In the genomic region with DNA sequence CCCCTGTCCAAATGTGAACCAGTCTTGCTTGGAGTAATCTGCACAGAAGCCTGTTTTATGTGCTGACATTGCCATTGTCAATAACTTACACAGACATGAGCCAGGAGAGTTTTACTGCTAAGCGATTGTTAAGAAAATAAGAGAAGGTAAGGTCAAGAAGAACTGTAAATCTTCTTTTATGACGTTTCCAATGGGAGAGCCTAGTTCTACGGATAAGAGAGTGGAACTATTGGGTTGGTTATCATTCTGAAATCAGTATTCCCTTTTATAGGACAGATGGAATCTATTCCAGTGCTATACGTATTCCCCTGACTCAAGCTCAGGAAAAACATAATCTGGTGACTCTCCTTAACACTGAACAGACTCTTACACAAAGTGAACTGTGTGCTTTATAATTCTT, we compare ENCODE assay signal across 15 cellular contexts.
A peak's percentile ranks its signal among the peaks of the same experiment; 100 is the strongest.
DNase-seq lines count a peak whose midpoint lies in the region; ATAC-seq and TF ChIP-seq lines count a peak whose summit lies in the region.
"Had no signal": no experiment of that assay in that cellular context is flagged by ENCODE, and none has a peak within 500 bp of the region (broad histone marks: within the 10 kb centered on the region; RNA-seq: fewer than 3 reads in every experiment).

No MANE protein-coding gene starts in this region.

- TF ChIP-seq CTCF in AG04449 (IDR thresholded peaks at IDR 0.05; ENCODE audit: insufficient read depth, low read length, missing control alignments): no peak
- no peak for TF ChIP-seq CTCF in RWPE2 (IDR thresholded peaks at IDR 0.05; ENCODE audit: poor library complexity, severe bottlenecking)
- TF ChIP-seq CTCF in endothelial cell (IDR thresholded peaks at IDR 0.05; ENCODE audit: unreplicated experiment): no peak
- TF ChIP-seq CTCF in GM13977 (IDR thresholded peaks at IDR 0.05; ENCODE audit: extremely low read depth, insufficient read depth, missing control alignments): no peak

- H3K27me3 ChIP-seq in RWPE2 (ENCODE audit: insufficient read depth, poor library complexity, severe bottlenecking): no peaks in the 10 kb centered on the region
- no peaks in the 10 kb centered on the region for H3K27me3 ChIP-seq in muscle layer of colon (ENCODE audit: control insufficient read depth in 1 of 2, insufficient read depth in 2 of 2, low read length in 2 of 2)

- no peak overlapping the region for H3K4me3 Mint-ChIP-seq in endothelial cell (ENCODE audit: unreplicated experiment)
- H3K4me3 Mint-ChIP-seq: activated CD4-positive, alpha-beta T cell treated with anti-CD3 and anti-CD28 coated beads for 36 hours; T-helper 1 cell treated with Interleukin-12 subunit alpha and Interleukin-12 subunit beta and Interleukin-4 antibody, amounts not matched to agents 30 μg/mL and 1 μg/mL, for 36 hours had no signal

- in situ Hi-C loops in GM13977 (cut with MboI; ENCODE audit: low pct_unique_long_range_greater_than_20kb, low sequenced_read_pairs, unreplicated experiment): no loop called here

- DNase-seq in AG04449 (ENCODE audit: low read depth, low spot score): no peak
- DNase-seq in RWPE2 (ENCODE audit: low spot score): no peak
- DNase-seq in endothelial cell (ENCODE audit: low spot score): no peak
- no peak for DNase-seq in C1 segment of cervical spinal cord (lab: John Stamatoyannopoulos, UW)
- no peak for DNase-seq in GM13977 (ENCODE audit: low spot score)
- DNase-seq in DMS153 treated with DMSO at 0.1 percent for 48 hours (lab: John Stamatoyannopoulos, UW; ENCODE audit: unreplicated experiment): no peak
- DNase-seq: activated CD4-positive, alpha-beta T cell treated with anti-CD3 and anti-CD28 coated beads for 36 hours; NCI-H82; small intestine; stimulated activated naive CD4-positive, alpha-beta T cell had no signal

- POLR2A ChIA-PET in AG04449 (lab: Yijun Ruan, JAX): no interaction called here

- CTCF ChIA-PET in AG04449 (lab: Yijun Ruan, JAX): interaction anchor here (0.7 to 2.9 kb wide), 3 partner anchors 8 to 205 kb away, joined by 3 to 7 read pairs (median 3); no protein-coding TSS in a partner anchor

- H3K27ac ChIP-seq in RWPE2 (ENCODE audit: poor library complexity, severe bottlenecking) (peak overlapping the region; percentile 59), muscle layer of colon (ENCODE audit: low read depth, low read length) (peak overlapping the region; percentile 12)

- no peaks in the 10 kb centered on the region for H3K9me3 Mint-ChIP-seq in endothelial cell (ENCODE audit: unreplicated experiment)
- H3K9me3 Mint-ChIP-seq: activated naive CD4-positive, alpha-beta T cell treated with anti-CD3 and anti-CD28 coated beads, Interleukin-2, amount 50 U/mL, for 72 hours; T-helper 1 cell treated with Interleukin-12 subunit alpha and Interleukin-12 subunit beta and Interleukin-4 antibody, amounts not matched to agents 30 μg/mL and 1 μg/mL, for 36 hours had no signal

- no peaks in the 10 kb centered on the region for H3K9me3 ChIP-seq in RWPE2 (ENCODE audit: severe bottlenecking)
- no peaks in the 10 kb centered on the region for H3K9me3 ChIP-seq in muscle layer of colon (ENCODE audit: low read length)

- peaks cover 71% of the 10 kb centered on the region for H3K4me1 Mint-ChIP-seq in endothelial cell (ENCODE audit: unreplicated experiment)

- H3K4me3 ChIP-seq in AG04449 (ENCODE audit: low read depth, low read length): peak overlapping the region; percentile 24
- H3K4me3 ChIP-seq in RWPE2 (ENCODE audit: severe bottlenecking): no peak overlapping the region
- peak overlapping the region in 1 of 2 donors; percentile 22 for H3K4me3 ChIP-seq in muscle layer of colon (ENCODE audit: low read depth in 1 of 2, low read length in 2 of 2)

- H3K27me3 Mint-ChIP-seq in endothelial cell (ENCODE audit: unreplicated experiment): peaks cover 7% of the 10 kb centered on the region
- H3K27me3 Mint-ChIP-seq: activated CD4-positive, alpha-beta T cell treated with anti-CD3 and anti-CD28 coated beads for 36 hours had no signal

- H3K36me3 ChIP-seq in RWPE2 (ENCODE audit: low read depth) (peaks cover 24% of the 10 kb centered on the region), muscle layer of colon (ENCODE audit: insufficient read depth, low read length) (no peaks in the 10 kb centered on the region)

- no peak overlapping the region for H3K9ac ChIP-seq in muscle layer of colon (ENCODE audit: low read length)

- ATAC-seq in RWPE2 (ENCODE audit: low read depth) (no peak), GM21576 (IDR thresholded peaks at IDR 0.05; ENCODE audit: unreplicated experiment) (no peak)
- ATAC-seq: activated CD4-positive, alpha-beta T cell treated with anti-CD3 and anti-CD28 coated beads for 36 hours; activated naive CD4-positive, alpha-beta T cell treated with anti-CD3 and anti-CD28 coated beads, Interleukin-2, amount 50 U/mL, for 72 hours; HepG2 had no signal

- peaks cover 25% of the 10 kb centered on the region for H3K4me1 ChIP-seq in RWPE2 (ENCODE audit: insufficient read depth, poor library complexity, severe bottlenecking)
- H3K4me1 ChIP-seq in muscle layer of colon (ENCODE audit: insufficient read depth, low read length): peaks cover 61% of the 10 kb centered on the region

- H3K27ac Mint-ChIP-seq in endothelial cell (ENCODE audit: unreplicated experiment): peak overlapping the region; percentile 99
- H3K27ac Mint-ChIP-seq: activated CD4-positive, alpha-beta T cell treated with anti-CD3 and anti-CD28 coated beads for 36 hours; activated naive CD4-positive, alpha-beta T cell treated with anti-CD3 and anti-CD28 coated beads, Interleukin-2, amount 50 U/mL, for 72 hours; T-helper 1 cell treated with Interleukin-12 subunit alpha and Interleukin-12 subunit beta and Interleukin-4 antibody, amounts not matched to agents 30 μg/mL and 1 μg/mL, for 36 hours had no signal

- peaks cover 30% of the 10 kb centered on the region for H3K36me3 Mint-ChIP-seq in endothelial cell (ENCODE audit: low read depth, unreplicated experiment)
- H3K36me3 Mint-ChIP-seq: activated naive CD4-positive, alpha-beta T cell treated with anti-CD3 and anti-CD28 coated beads, Interleukin-2, amount 50 U/mL, for 72 hours had no signal
